14 cellular contexts compared by ENCODE assay signal in genomic region chr2:37781028-37781427, GRCh38.
A peak's percentile ranks its signal among the peaks of the same experiment; 100 is the strongest.
DNase-seq lines count a peak whose midpoint lies in the region; ATAC-seq and TF ChIP-seq lines count a peak whose summit lies in the region.
"Had no signal": no experiment of that assay in that cellular context is flagged by ENCODE, and none has a peak within 500 bp of the region (broad histone marks: within the 10 kb centered on the region; RNA-seq: fewer than 3 reads in every experiment).

No MANE protein-coding gene starts in this region.

- DNase-seq in EH (ENCODE audit: low read depth) (peak; percentile 88), NCI-H446 treated with DMSO at 0.1 percent for 48 hours (lab: John Stamatoyannopoulos, UW) (peak; percentile 45), mammary epithelial cell (peak; percentile 66), osteoblast (ENCODE audit: insufficient read length, low spot score, missing footprints) (no peak), retina (no peak), HUDEP-2 (lab: John Stamatoyannopoulos, UW; ENCODE audit: unreplicated experiment in 76 of 76) (no peak), epidermal melanocyte (ENCODE audit: insufficient read length, low spot score) (no peak)
- DNase-seq in stimulated activated naive B cell treated with anti-CD40 and anti-IgM and Interleukin-4, amounts not matched to agents 10 μg/mL and 1 μg/mL and 100 μg/mL, for 72 hours = no peak
- DNase-seq: activated T-cell treated with anti-CD3 and anti-CD28 coated beads, Interleukin-2, amount 50 U/mL, for 48 hours; CD8-positive, alpha-beta T cell; central memory CD4-positive, alpha-beta T cell; NK-92 treated with Interleukin-12 subunit alpha and Interleukin-12 subunit beta, amount 100 ng/mL, for 24 hours had no signal

- peak overlapping the region; percentile 61 for H3K4me2 ChIP-seq in mammary epithelial cell (ENCODE audit: insufficient read depth, low read depth, low read length)
- H3K4me2 ChIP-seq in osteoblast (ENCODE audit: insufficient read depth, low read length) = peak overlapping the region; percentile 6

- TF ChIP-seq CTCF in mammary epithelial cell (conservative IDR thresholded peaks at IDR 0.05 in 1 of 2, IDR thresholded peaks at IDR 0.05 in 1 of 2; ENCODE audit: extremely low read depth in 1 of 2, insufficient read depth in 1 of 2, low read depth in 1 of 2, low read length in 2 of 2) (no peak), osteoblast (IDR thresholded peaks at IDR 0.05; ENCODE audit: extremely low read depth, low read depth, low read length) (no peak)

- no peak overlapping the region for H3K9ac ChIP-seq in mammary epithelial cell (ENCODE audit: insufficient read depth, low read length)

- no peak for ATAC-seq in stimulated activated naive B cell treated with anti-CD40 and anti-IgM and Interleukin-4, amounts not matched to agents 10 μg/mL and 1 μg/mL and 100 μg/mL, for 72 hours (replicated peaks)
- ATAC-seq: CD8-positive, alpha-beta T cell had no signal

- CTCF ChIA-PET in mammary epithelial cell (lab: Charles Lee; ENCODE audit: low non-redundant PET) = interaction anchor here (1.0 kb wide), 1 partner anchor 182 kb away, joined by 4 read pairs; no protein-coding TSS in a partner anchor

- H3K4me1 Mint-ChIP-seq in stimulated activated naive B cell treated with anti-CD40 and anti-IgM and Interleukin-4, amounts not matched to agents 10 μg/mL and 1 μg/mL and 100 μg/mL, for 72 hours = peaks cover 0 to 1% of the 10 kb centered on the region in 2 donors
- H3K4me1 Mint-ChIP-seq: IgD-negative memory B cell had no signal

- dilution Hi-C loops in mammary epithelial cell (cut with HindIII; ENCODE audit: low sequenced_read_pairs) = no loop called here

- H3K4me1 ChIP-seq in mammary epithelial cell (ENCODE audit: insufficient read depth, low read length) (peaks cover 57% of the 10 kb centered on the region), osteoblast (ENCODE audit: insufficient read depth, low read length) (peaks cover 55% of the 10 kb centered on the region)

- no peaks in the 10 kb centered on the region for H4K20me1 ChIP-seq in mammary epithelial cell (ENCODE audit: insufficient read depth, low read length)
- no peaks in the 10 kb centered on the region for H4K20me1 ChIP-seq in osteoblast (ENCODE audit: insufficient read depth, low read length)

- H3K27me3 Mint-ChIP-seq in stimulated activated naive B cell treated with anti-CD40 and anti-IgM and Interleukin-4, amounts not matched to agents 10 μg/mL and 1 μg/mL and 100 μg/mL, for 72 hours = no peaks in the 10 kb centered on the region
- H3K27me3 Mint-ChIP-seq: IgD-negative memory B cell had no signal

- in situ Hi-C loops in mammary epithelial cell (cut with MboI; ENCODE audit: low sequenced_read_pairs in 2 of 2) = no loop called here

- intact Hi-C loops in mammary epithelial cell (cut with micrococcal nuclease) = no loop called here

- no peaks in the 10 kb centered on the region for H3K36me3 Mint-ChIP-seq in stimulated activated naive B cell treated with anti-CD40 and anti-IgM and Interleukin-4, amounts not matched to agents 10 μg/mL and 1 μg/mL and 100 μg/mL, for 72 hours
- H3K36me3 Mint-ChIP-seq: CD8-positive, alpha-beta T cell had no signal

- no peaks in the 10 kb centered on the region for H3K36me3 ChIP-seq in mammary epithelial cell (ENCODE audit: insufficient read depth, low read length)
- no peaks in the 10 kb centered on the region for H3K36me3 ChIP-seq in osteoblast (ENCODE audit: insufficient read depth, low read length)
- H3K36me3 ChIP-seq: right atrium auricular region had no signal

- no peak overlapping the region for H3K27ac Mint-ChIP-seq in stimulated activated naive B cell treated with anti-CD40 and anti-IgM and Interleukin-4, amounts not matched to agents 10 μg/mL and 1 μg/mL and 100 μg/mL, for 72 hours
- H3K27ac Mint-ChIP-seq: CD8-positive, alpha-beta T cell; IgD-negative memory B cell had no signal

- H3K79me2 ChIP-seq in mammary epithelial cell (ENCODE audit: insufficient read depth, low read length) (no peaks in the 10 kb centered on the region), osteoblast (ENCODE audit: insufficient read depth, low read length) (no peaks in the 10 kb centered on the region)

- H3K9me3 ChIP-seq in mammary epithelial cell (replicated peaks; ENCODE audit: insufficient read depth, low read length) (no peaks in the 10 kb centered on the region), osteoblast (ENCODE audit: low read depth, low read length) (no peaks in the 10 kb centered on the region)
- H3K9me3 ChIP-seq: right atrium auricular region had no signal

- no peak overlapping the region for H3K4me3 ChIP-seq in mammary epithelial cell (replicated peaks in 1 of 3; ENCODE audit: insufficient read depth in 1 of 3, low read depth in 2 of 3, low read length in 3 of 3)
- H3K4me3 ChIP-seq in osteoblast (ENCODE audit: insufficient read depth, low read length) = no peak overlapping the region
- H3K4me3 ChIP-seq: right atrium auricular region had no signal

- no peaks in the 10 kb centered on the region for H3K9me3 Mint-ChIP-seq in stimulated activated naive B cell treated with anti-CD40 and anti-IgM and Interleukin-4, amounts not matched to agents 10 μg/mL and 1 μg/mL and 100 μg/mL, for 72 hours
- H3K9me3 Mint-ChIP-seq: CD8-positive, alpha-beta T cell; IgD-negative memory B cell had no signal

- no peaks in the 10 kb centered on the region for H3K27me3 ChIP-seq in mammary epithelial cell (ENCODE audit: insufficient read depth, low read length)
- H3K27me3 ChIP-seq in osteoblast (ENCODE audit: insufficient read depth, low read length) = no peaks in the 10 kb centered on the region
- H3K27me3 ChIP-seq: right atrium auricular region had no signal

- H3K27ac ChIP-seq in mammary epithelial cell (ENCODE audit: insufficient read depth, low read depth, low read length) (peak overlapping the region; percentile 16), osteoblast (ENCODE audit: low read depth, low read length) (peak overlapping the region; percentile 77)
- H3K27ac ChIP-seq: right atrium auricular region had no signal

- H3K4me3 Mint-ChIP-seq in stimulated activated naive B cell treated with anti-CD40 and anti-IgM and Interleukin-4, amounts not matched to agents 10 μg/mL and 1 μg/mL and 100 μg/mL, for 72 hours = no peak overlapping the region
- H3K4me3 Mint-ChIP-seq: CD8-positive, alpha-beta T cell; IgD-negative memory B cell had no signal

- H2AFZ ChIP-seq in mammary epithelial cell (ENCODE audit: low read depth, low read length) (no peak overlapping the region), osteoblast (ENCODE audit: low read length) (no peak overlapping the region)

- no TSS peak for BruUV-seq in mammary epithelial cell (replicated peaks; lab: Mats Ljungman, UMichigan)

- WGBS in mammary epithelial cell (ENCODE audit: low coverage, missing lambda C conversion rate) = 31% methylated on average over 5 of the region's 5 CpGs

Comparison
In these comparisons a context has a peak if more than half of its experiments do, and no peak if none do; other contexts are left out.
1. DNase-seq: peak in EH (single experiment), NCI-H446 treated with DMSO at 0.1 percent for 48 hours (single experiment) and mammary epithelial cell (single experiment); none in osteoblast (single experiment), retina (single experiment), HUDEP-2 (0 of 76), epidermal melanocyte (single experiment) and stimulated activated naive B cell treated with anti-CD40 and anti-IgM and Interleukin-4, amounts not matched to agents 10 μg/mL and 1 μg/mL and 100 μg/mL, for 72 hours (single experiment).